Comparison of ENCODE assay signal across 8 cellular contexts in the genomic region with DNA sequence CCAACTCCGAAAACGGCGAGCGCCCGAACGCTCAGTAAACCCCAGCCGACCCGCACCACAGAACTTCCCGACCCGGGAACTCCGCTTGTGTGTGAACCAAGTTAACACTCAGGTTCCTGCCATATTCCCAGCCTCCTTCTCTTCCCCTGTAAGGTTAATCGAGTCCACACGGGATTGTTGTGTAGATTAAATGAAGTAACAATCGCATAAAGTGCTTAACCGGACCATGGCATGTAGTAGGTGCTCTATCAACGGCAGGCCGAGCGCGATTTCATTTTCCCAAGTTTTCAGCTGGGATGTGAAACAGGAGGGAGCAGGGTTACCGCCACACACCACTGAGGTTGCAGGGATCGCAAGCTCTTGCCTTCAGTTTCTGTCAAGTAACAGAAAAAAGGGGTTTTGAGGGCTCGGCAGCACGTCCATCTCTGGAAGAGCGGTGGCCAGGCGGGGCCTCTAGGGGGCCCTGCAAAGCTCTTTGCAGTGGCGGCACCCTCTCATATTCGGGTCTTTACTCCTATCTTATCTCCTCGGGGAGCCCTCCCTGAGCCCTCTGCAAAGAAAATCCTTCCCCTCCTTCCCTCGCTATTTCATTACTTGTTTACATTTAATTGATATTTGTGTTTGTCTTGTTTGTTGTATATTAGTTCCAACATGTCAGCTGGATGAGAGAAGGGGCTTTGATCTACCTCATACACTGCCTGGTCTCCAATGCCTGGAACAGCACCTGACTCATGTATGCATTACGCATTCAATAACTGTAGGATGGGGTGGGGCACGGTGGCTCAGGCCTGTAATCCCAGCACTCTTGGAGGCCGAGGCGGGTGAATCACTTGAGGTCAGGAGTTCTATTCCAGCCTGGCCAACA. TPM values are rescaled to one million over a fixed set of nuclear protein-coding genes. Genes with fewer than 3 reads are reported as not detected.
DNase-seq lines count a peak whose midpoint lies in the region; ATAC-seq, FAIRE-seq and TF ChIP-seq lines count a peak whose summit lies in the region.

No MANE protein-coding gene starts in this region.

- no peak overlapping the region for H2BK15ac ChIP-seq in mesendoderm (replicated peaks; ENCODE audit: low read depth)

- H3K36me3 ChIP-seq in mesendoderm (ENCODE audit: control insufficient read depth, insufficient read depth, low read length) = no peaks in the 10 kb centered on the region
- no peaks in the 10 kb centered on the region for H3K36me3 ChIP-seq in upper lobe of left lung

- peak overlapping the region; percentile 27 for H3K9ac ChIP-seq in mesendoderm (ENCODE audit: low read length)

- H3K79me2 ChIP-seq in mesendoderm (ENCODE audit: control insufficient read depth, insufficient read depth, low read length) = no peaks in the 10 kb centered on the region

- no peak for FAIRE-seq in D721Med (lab: Jason Lieb, UNC)

- H3K23ac ChIP-seq in mesendoderm (ENCODE audit: low read length) = no peak overlapping the region

- H4K8ac ChIP-seq in mesendoderm (ENCODE audit: low read depth, low read length) = no peak overlapping the region

- TF ChIP-seq POLR2A in upper lobe of left lung (IDR thresholded peaks at IDR 0.05) = no peak

- no peak overlapping the region for H2BK120ac ChIP-seq in mesendoderm (ENCODE audit: low read depth, low read length)

- H3K4me3 ChIP-seq in coronary artery (peak overlapping the region; percentile 88), mesendoderm (ENCODE audit: low read length) (peak overlapping the region; percentile 38), upper lobe of left lung (peak overlapping the region; percentile 5 to 84 (median 66))

- H3K4me2 ChIP-seq in mesendoderm (ENCODE audit: low read length) = peak overlapping the region; percentile 89

- no peak for TF ChIP-seq EP300 in upper lobe of left lung (IDR thresholded peaks at IDR 0.05)

- DNase-seq in D721Med (ENCODE audit: insufficient read length, low spot score) = peak; percentile 67
- DNase-seq in coronary artery (ENCODE audit: low spot score) = no peak
- peak; percentile 73 for DNase-seq in mesendoderm
- DNase-seq in upper lobe of left lung = no peak
- no peak for DNase-seq in GDM1 (lab: John Stamatoyannopoulos, UW)
- no peak for DNase-seq in MV-4-11 (lab: John Stamatoyannopoulos, UW)

- ATAC-seq in HG03432 (IDR thresholded peaks at IDR 0.05; ENCODE audit: unreplicated experiment) (peak; percentile 35), SK-N-SH treated with all-trans-retinoic acid at 6 μM for 48 hours (peak; percentile 70), upper lobe of left lung (ENCODE audit: low FRiP score in 2 of 2) (no peak)

- H2AK5ac ChIP-seq in mesendoderm (ENCODE audit: low read length) = no peak overlapping the region

- H4K5ac ChIP-seq in mesendoderm (ENCODE audit: low read length) = no peak overlapping the region

- H3K27ac ChIP-seq in coronary artery (peak overlapping the region in 1 of 2 donors; percentile 78), mesendoderm (ENCODE audit: low read depth, low read length) (no peak overlapping the region), upper lobe of left lung (peak overlapping the region in 3 of 4 donors; percentile 44 to 69 (median 63))

- WGBS in mesendoderm (ENCODE audit: extremely low coverage, insufficient coverage, low lambda C conversion rate) = no CpG with 5 or more reads among the region's 33 CpGs
- 15 to 26% methylated on average over 16 to 33 of the region's 33 CpGs for WGBS in upper lobe of left lung, 2 donors

- no peaks in the 10 kb centered on the region for H3K9me3 ChIP-seq in upper lobe of left lung

- no peak overlapping the region for H3K4ac ChIP-seq in mesendoderm (ENCODE audit: low read depth, low read length)

- H3K27me3 ChIP-seq in mesendoderm (ENCODE audit: insufficient read depth, low read length, poor library complexity) (peaks cover 13% of the 10 kb centered on the region), upper lobe of left lung (peaks cover 2 to 10% (median 6%) of the 10 kb centered on the region in 4 donors)

- no peaks in the 10 kb centered on the region for H3K4me1 ChIP-seq in mesendoderm (ENCODE audit: control insufficient read depth, low read depth, low read length)
- peaks cover 4 to 21% (median 6%) of the 10 kb centered on the region in 4 donors for H3K4me1 ChIP-seq in upper lobe of left lung

- H3K56ac ChIP-seq in mesendoderm (ENCODE audit: low read length) = peak overlapping the region; percentile 67

- peak overlapping the region; percentile 88 for H3K18ac ChIP-seq in mesendoderm (ENCODE audit: low read length)

- H2BK5ac ChIP-seq in mesendoderm (ENCODE audit: low read length) = no peak overlapping the region

- no peaks in the 10 kb centered on the region for H3K79me1 ChIP-seq in mesendoderm (ENCODE audit: low read length)

- peak; percentile 37 for TF ChIP-seq CTCF in D721Med (IDR thresholded peaks at IDR 0.05; ENCODE audit: insufficient read depth, missing control alignments)
- TF ChIP-seq CTCF in coronary artery (IDR thresholded peaks at IDR 0.05) = no peak
- peak in 3 of 6 experiments; percentile 11 to 38 (median 33) for TF ChIP-seq CTCF in upper lobe of left lung (IDR thresholded peaks at IDR 0.05)

TF ChIP-seq in SK-N-SH treated with all-trans-retinoic acid at 6 μM for 48 hours, 23 proteins besides CTCF, POLR2A, EP300 and RAD21:
- TF ChIP-seq BACH2 (CRISPR knock-in tag; IDR thresholded peaks at IDR 0.05; ENCODE audit: borderline replicate concordance) = no peak
- no peak for TF ChIP-seq ZNF565 (CRISPR knock-in tag; conservative IDR thresholded peaks at IDR 0.05; ENCODE audit: low read depth)
- no peak for TF ChIP-seq OSR1 (CRISPR knock-in tag; IDR thresholded peaks at IDR 0.05)
- TF ChIP-seq PPARA (CRISPR knock-in tag; IDR thresholded peaks at IDR 0.05; ENCODE audit: borderline replicate concordance) = no peak
- TF ChIP-seq, protein P1, sequence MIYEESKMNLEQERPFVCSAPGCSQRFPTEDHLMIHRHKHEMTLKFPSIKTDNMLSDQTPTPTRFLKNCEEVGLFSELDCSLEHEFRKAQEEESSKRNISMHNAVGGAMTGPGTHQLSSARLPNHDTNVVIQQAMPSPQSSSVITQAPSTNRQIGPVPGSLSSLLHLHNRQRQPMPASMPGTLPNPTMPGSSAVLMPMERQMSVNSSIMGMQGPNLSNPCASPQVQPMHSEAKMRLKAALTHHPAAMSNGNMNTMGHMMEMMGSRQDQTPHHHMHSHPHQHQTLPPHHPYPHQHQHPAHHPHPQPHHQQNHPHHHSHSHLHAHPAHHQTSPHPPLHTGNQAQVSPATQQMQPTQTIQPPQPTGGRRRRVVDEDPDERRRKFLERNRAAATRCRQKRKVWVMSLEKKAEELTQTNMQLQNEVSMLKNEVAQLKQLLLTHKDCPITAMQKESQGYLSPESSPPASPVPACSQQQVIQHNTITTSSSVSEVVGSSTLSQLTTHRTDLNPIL (CRISPR knock-in tag; IDR thresholded peaks at IDR 0.05; ENCODE audit: low read depth) = no peak
- TF ChIP-seq TOX (CRISPR knock-in tag; IDR thresholded peaks at IDR 0.05; ENCODE audit: borderline replicate concordance) = no peak
- TF ChIP-seq ZFP30 (CRISPR knock-in tag; IDR thresholded peaks at IDR 0.05) = no peak
TF ChIP-seq in SK-N-SH treated with all-trans-retinoic acid at 6 μM for 48 hours: peak in this region for 0.

RNA-seq across cellular contexts. Expression of a gene that starts 0.8 kb away (rescaled TPM):
- polyA plus RNA-seq in mesendoderm (2013, experiment 1 of 2) = 3.1 TPM
- 2.9 TPM for polyA plus RNA-seq in mesendoderm (2013, experiment 2 of 2)
- total RNA-seq in upper lobe of left lung = 10 to 100 TPM; 27.5 to 87.0 (median 48.6) TPM

Comparison
In these comparisons a context has a peak if more than half of its experiments do, and no peak if none do; other contexts are left out.
1. DNase-seq: peak in D721Med (single experiment) and mesendoderm (single experiment); none in coronary artery (single experiment), upper lobe of left lung (0 of 2), GDM1 (single experiment) and MV-4-11 (single experiment).
2. ATAC-seq: peak in HG03432 (single experiment) and SK-N-SH treated with all-trans-retinoic acid at 6 μM for 48 hours (single experiment); none in upper lobe of left lung (0 of 2).
3. H3K4me3 ChIP-seq: peak in every context shown above with its lines; median percentile 88 in coronary artery; 66 in upper lobe of left lung; 38 in mesendoderm.